In genomic region chr1:148387961-148388259, GRCh38 we compare ENCODE assay signal across 8 cellular contexts.
DNase-seq lines count a peak whose midpoint lies in the region; ATAC-seq and TF ChIP-seq lines count a peak whose summit lies in the region.
"Not testable (repeated sequence)": the region's sequence is repeated elsewhere in the genome, so short reads cannot be mapped to it uniquely, and the experiment has no call there.

No MANE protein-coding gene starts in this region.

- not testable (repeated sequence) for TF ChIP-seq POLR2A in breast epithelium (IDR thresholded peaks at IDR 0.05)

- H3K4me1 ChIP-seq in CD8-positive, alpha-beta T cell (ENCODE audit: insufficient read depth, low read length); breast epithelium; lower lobe of right lung; thymus (ENCODE audit: control insufficient read depth, insufficient read depth, low read length): not testable (repeated sequence)
- H3K4me1 ChIP-seq in OCI-LY7 (ENCODE audit: insufficient read depth, low read length, poor library complexity, severe bottlenecking): peaks cover 35% of the 10 kb centered on the region

- POLR2A ChIA-PET in CD8-positive, alpha-beta T cell (lab: Charles Lee): interaction anchor here (1.4 to 1.7 kb wide), 5 partner anchors 11 to 135 kb away, joined by 4 to 15 read pairs (median 7); no protein-coding TSS in a partner anchor
- POLR2A ChIA-PET in OCI-LY7 (lab: Charles Lee): not testable (repeated sequence)

- H3K9me2 ChIP-seq in OCI-LY7 (ENCODE audit: insufficient read depth, low read length): not testable (repeated sequence)

- not testable (repeated sequence) for DNase-seq in CD8-positive, alpha-beta T cell; OCI-LY7 (ENCODE audit: low spot score); breast epithelium (ENCODE audit: low spot score in 2 of 2); fibroblast of mammary gland (ENCODE audit: low read depth); lower lobe of right lung; progenitor cell of endocrine pancreas (ENCODE audit: low spot score, unreplicated experiment)
- DNase-seq in activated CD8-positive, alpha-beta memory T cell treated with anti-CD3 and anti-CD28 coated beads, Interleukin-2, amount 50 U/mL, for 48 hours: peak; percentile 65

- TF ChIP-seq CTCF in CD8-positive, alpha-beta T cell (IDR thresholded peaks at IDR 0.05); OCI-LY7 (conservative IDR thresholded peaks at IDR 0.05; ENCODE audit: low read length); breast epithelium (IDR thresholded peaks at IDR 0.05); fibroblast of mammary gland (conservative IDR thresholded peaks at IDR 0.05; ENCODE audit: control insufficient read depth, insufficient read depth, low read depth, low read length); lower lobe of right lung (IDR thresholded peaks at IDR 0.05); progenitor cell of endocrine pancreas (IDR thresholded peaks at IDR 0.05; ENCODE audit: unreplicated experiment): not testable (repeated sequence)

- H3K4me3 Mint-ChIP-seq in CD8-positive, alpha-beta T cell: peak overlapping the region; percentile 96
- peak overlapping the region; percentile 82 for H3K4me3 Mint-ChIP-seq in progenitor cell of endocrine pancreas (ENCODE audit: low read depth)

- not testable (repeated sequence) for H3K27me3 ChIP-seq in CD8-positive, alpha-beta T cell (ENCODE audit: insufficient read depth, low read length); breast epithelium; lower lobe of right lung (ENCODE audit: low read depth); thymus (ENCODE audit: control insufficient read depth, insufficient read depth)

- peak overlapping the region; percentile 100 for H3K27ac Mint-ChIP-seq in CD8-positive, alpha-beta T cell
- peak overlapping the region; percentile 98 for H3K27ac Mint-ChIP-seq in progenitor cell of endocrine pancreas

- not testable (repeated sequence) for BruUV-seq in OCI-LY7 (replicated peaks; lab: Mats Ljungman, UMichigan)

- peaks cover 48% of the 10 kb centered on the region for H3K4me1 Mint-ChIP-seq in CD8-positive, alpha-beta T cell (ENCODE audit: low read depth)
- H3K4me1 Mint-ChIP-seq in progenitor cell of endocrine pancreas (ENCODE audit: low read depth): not testable (repeated sequence)

- H3K4me3 ChIP-seq in CD8-positive, alpha-beta T cell (ENCODE audit: low read depth, low read length); OCI-LY7 (ENCODE audit: low read depth, low read length, poor library complexity, severe bottlenecking): not testable (repeated sequence)
- H3K4me3 ChIP-seq in breast epithelium: peak overlapping the region in 2 of 3 donors; percentile 61 to 64
- peak overlapping the region; percentile 59 for H3K4me3 ChIP-seq in fibroblast of mammary gland (ENCODE audit: control insufficient read depth, low read depth, low read length)
- H3K4me3 ChIP-seq in lower lobe of right lung: peak overlapping the region; percentile 61
- H3K4me3 ChIP-seq in thymus (ENCODE audit: low read length): peak overlapping the region; percentile 1

- H3K36me3 ChIP-seq in CD8-positive, alpha-beta T cell (ENCODE audit: insufficient read depth, low read length); OCI-LY7 (ENCODE audit: insufficient read depth, low read length); breast epithelium; lower lobe of right lung; thymus (ENCODE audit: control insufficient read depth, insufficient read depth): not testable (repeated sequence)

- H2AFZ ChIP-seq in OCI-LY7 (ENCODE audit: low read length): peak overlapping the region; percentile 96; the same call in 1 of the 2 replicates

- 84% methylated on average over 9 of the region's 9 CpGs for WGBS in thymus

- not testable (repeated sequence) for H3K79me2 ChIP-seq in OCI-LY7 (ENCODE audit: insufficient read depth, low read depth, low read length)

- not testable (repeated sequence) for H3K27me3 Mint-ChIP-seq in CD8-positive, alpha-beta T cell (ENCODE audit: low read depth)
- peaks cover 16% of the 10 kb centered on the region for H3K27me3 Mint-ChIP-seq in progenitor cell of endocrine pancreas

- H3K9me3 Mint-ChIP-seq in CD8-positive, alpha-beta T cell; progenitor cell of endocrine pancreas (ENCODE audit: low read depth): not testable (repeated sequence)

- CTCF ChIA-PET in CD8-positive, alpha-beta T cell (lab: Charles Lee): interaction anchor here (1.4 kb wide), 1 partner anchor 16 kb away, joined by 3 read pairs; no protein-coding TSS in a partner anchor
- CTCF ChIA-PET in OCI-LY7 (lab: Charles Lee; ENCODE audit: unreplicated experiment): not testable (repeated sequence)

- intact Hi-C loops in CD8-positive, alpha-beta T cell (cut with DNase I, micrococcal nuclease): loop anchor here (1.0 to 2.0 kb wide), 2 partner anchors 12 to 15 kb away; no protein-coding TSS in a partner anchor
- intact Hi-C loops in OCI-LY7 (cut with micrococcal nuclease; ENCODE audit: unreplicated experiment); breast epithelium (cut with DNase I; ENCODE audit: low total_unique reads); lower lobe of right lung (cut with DNase I): not testable (repeated sequence)

- H3K4me2 ChIP-seq in OCI-LY7 (ENCODE audit: low read length): peak overlapping the region; percentile 62; the same call in 1 of the 2 replicates

- H4K20me1 ChIP-seq in OCI-LY7 (ENCODE audit: insufficient read depth, low read length): not testable (repeated sequence)

- peak overlapping the region; percentile 91 for H3K27ac ChIP-seq in CD8-positive, alpha-beta T cell (ENCODE audit: low read depth, low read length)
- H3K27ac ChIP-seq in OCI-LY7 (ENCODE audit: low read depth, low read length, poor library complexity, severe bottlenecking): peak overlapping the region; percentile 17
- H3K27ac ChIP-seq in breast epithelium: peak overlapping the region; percentile 93 to 96
- peak overlapping the region; percentile 90 for H3K27ac ChIP-seq in lower lobe of right lung
- peak overlapping the region; percentile 73 for H3K27ac ChIP-seq in thymus (ENCODE audit: low read depth)

- not testable (repeated sequence) for H3K9me3 ChIP-seq in CD8-positive, alpha-beta T cell (ENCODE audit: low read length); OCI-LY7 (ENCODE audit: low read length); breast epithelium; lower lobe of right lung; thymus (ENCODE audit: control insufficient read depth)

- not testable (repeated sequence) for H3K36me3 Mint-ChIP-seq in CD8-positive, alpha-beta T cell; progenitor cell of endocrine pancreas (ENCODE audit: insufficient read depth)

- not testable (repeated sequence) for ATAC-seq in CD8-positive, alpha-beta T cell; lower lobe of right lung

Comparison
In these comparisons a context has a peak if more than half of its experiments do, and no peak if none do; other contexts are left out.
1. H3K27ac ChIP-seq: peak in every context shown above with its lines; median percentile 94 in breast epithelium; 91 in CD8-positive, alpha-beta T cell; 90 in lower lobe of right lung; 73 in thymus; 17 in OCI-LY7.